Comparison of ENCODE assay signal across 9 cellular contexts in genomic region chr1:206430031-206430983, GRCh38. TPM values are rescaled to one million over a fixed set of nuclear protein-coding genes. Genes with fewer than 3 reads are reported as not detected.
DNase-seq lines count a peak whose midpoint lies in the region; ATAC-seq and TF ChIP-seq lines count a peak whose summit lies in the region.
"Had no signal": no experiment of that assay in that cellular context is flagged by ENCODE, and none has a peak within 500 bp of the region (broad histone marks: within the 10 kb centered on the region; RNA-seq: fewer than 3 reads in every experiment).

No MANE protein-coding gene starts in this region.

- CTCF ChIA-PET in activated B cell treated with CpG ODN at 0.5 μM for 24 hours (lab: Charles Lee) = no interaction called here

- H4K12ac ChIP-seq in trophoblast cell (ENCODE audit: low read depth, low read length) = no peak overlapping the region

- no peak for DNase-seq in activated CD4-positive, CD25-positive, alpha-beta regulatory T cell (lab: John Stamatoyannopoulos, UW)
- DNase-seq in activated B cell treated with CpG ODN at 0.5 μM for 24 hours (no peak), trophoblast cell (peak; percentile 71 to 95), AML-193 (lab: John Stamatoyannopoulos, UW) (no peak), KBM-7 (no peak)
- no peak for DNase-seq in central memory CD4-positive, alpha-beta T cell

- H3K27ac ChIP-seq in trophoblast cell (ENCODE audit: low read depth, low read length) = no peak overlapping the region
- H3K27ac ChIP-seq: C4-2B had no signal

- no peak overlapping the region for H3K4ac ChIP-seq in trophoblast cell (ENCODE audit: low read depth, low read length)

- H3K9me3 ChIP-seq in trophoblast cell (ENCODE audit: insufficient read depth, low read depth, low read length) = peaks cover under 1% of the 10 kb centered on the region

- H3K36me3 Mint-ChIP-seq in activated B cell treated with CpG ODN at 0.5 μM for 24 hours (ENCODE audit: low read depth) = peaks cover 71% of the 10 kb centered on the region

- in situ Hi-C loops in KBM-7 (cut with MboI; ENCODE audit: low pct_unique_long_range_greater_than_20kb, low sequenced_read_pairs) = no loop called here

- H2BK120ac ChIP-seq in trophoblast cell (ENCODE audit: insufficient read depth, low read length, poor library complexity) = no peak overlapping the region

- no peak overlapping the region for H2BK12ac ChIP-seq in trophoblast cell (ENCODE audit: low read length)

- H2BK5ac ChIP-seq in trophoblast cell (ENCODE audit: low read depth, low read length, poor library complexity) = no peak overlapping the region

- H3K23ac ChIP-seq in trophoblast cell (ENCODE audit: low read length) = no peak overlapping the region

- no peak overlapping the region for H4K8ac ChIP-seq in trophoblast cell (ENCODE audit: low read depth, low read length)

- no peaks in the 10 kb centered on the region for H3K4me1 Mint-ChIP-seq in activated B cell treated with CpG ODN at 0.5 μM for 24 hours

- POLR2A ChIA-PET in activated B cell treated with CpG ODN at 0.5 μM for 24 hours (lab: Charles Lee) = no interaction called here

- no peaks in the 10 kb centered on the region for H3K4me1 ChIP-seq in trophoblast cell (ENCODE audit: control insufficient read depth in 1 of 2, insufficient read depth in 2 of 2, low read length in 2 of 2)

- H3K4me3 Mint-ChIP-seq in activated B cell treated with CpG ODN at 0.5 μM for 24 hours = no peak overlapping the region

- intact Hi-C loops in activated B cell treated with CpG ODN at 0.5 μM for 24 hours (cut with micrococcal nuclease) = no loop called here

- no peak overlapping the region for H3K4me2 ChIP-seq in trophoblast cell (ENCODE audit: low read length)

- H4K91ac ChIP-seq in trophoblast cell (ENCODE audit: low read depth, low read length) = no peak overlapping the region

- no peak overlapping the region for H3K4me3 ChIP-seq in trophoblast cell (ENCODE audit: low read depth, low read length)

- no peak overlapping the region for H3K14ac ChIP-seq in trophoblast cell (ENCODE audit: low read length)

- no peaks in the 10 kb centered on the region for H3K79me1 ChIP-seq in trophoblast cell (ENCODE audit: low read length)

- H3K27me3 Mint-ChIP-seq in activated B cell treated with CpG ODN at 0.5 μM for 24 hours = no peaks in the 10 kb centered on the region

- H3K27me3 ChIP-seq in trophoblast cell (ENCODE audit: insufficient read depth, low read length) = no peaks in the 10 kb centered on the region

- H3K18ac ChIP-seq in trophoblast cell (ENCODE audit: low read length) = no peak overlapping the region

- no peak overlapping the region for H3K27ac Mint-ChIP-seq in activated B cell treated with CpG ODN at 0.5 μM for 24 hours

- H2AK5ac ChIP-seq in trophoblast cell (ENCODE audit: low read length) = no peak overlapping the region

- no peaks in the 10 kb centered on the region for H3K9me3 Mint-ChIP-seq in activated B cell treated with CpG ODN at 0.5 μM for 24 hours

- no peak overlapping the region for H3K9ac ChIP-seq in trophoblast cell (ENCODE audit: low read length)

- no peak overlapping the region for H2AFZ ChIP-seq in trophoblast cell (ENCODE audit: insufficient read depth, low read length, poor library complexity)

- ATAC-seq in activated CD4-positive, CD25-positive, alpha-beta regulatory T cell treated with anti-CD3 and anti-CD28 coated beads, Interleukin-2, amount 50 U/mL, for 24 hours = peak; percentile 41 to 58
- ATAC-seq in HG02840 (IDR thresholded peaks at IDR 0.05; ENCODE audit: low FRiP score, unreplicated experiment) = peak; percentile 92
- peak; percentile 21 for ATAC-seq in activated B cell treated with CpG ODN at 0.5 μM for 24 hours (ENCODE audit: low read depth)

- peaks cover 7 to 24% of the 10 kb centered on the region in 2 experiments for H3K36me3 ChIP-seq in trophoblast cell (ENCODE audit: control insufficient read depth in 1 of 2, insufficient read depth in 2 of 2, low read length in 2 of 2)

- TF ChIP-seq CTCF in activated B cell treated with CpG ODN at 0.5 μM for 24 hours (IDR thresholded peaks at IDR 0.05) = no peak

- WGBS in trophoblast cell (ENCODE audit: extremely low coverage, insufficient coverage, insufficient read length) = no CpG with 5 or more reads among the region's 9 CpGs

- no peaks in the 10 kb centered on the region for H3K79me2 ChIP-seq in trophoblast cell (ENCODE audit: control insufficient read depth, insufficient read depth, low read length, poor library complexity)

RNA-seq across cellular contexts. Expression of gene IKBKE, which starts 40.0 kb away (rescaled TPM):
- total RNA-seq in activated B cell treated with CpG ODN at 0.5 μM for 24 hours = 52.9 and 56.3 TPM in 2 replicates
- 3.0 and 3.3 TPM in 2 replicates for polyA plus RNA-seq in trophoblast cell (2013)

Comparison
In these comparisons a context has a peak if more than half of its experiments do, and no peak if none do; other contexts are left out.
1. ATAC-seq: peak in every context shown above with its lines; median percentile 92 in HG02840; 50 in activated CD4-positive, CD25-positive, alpha-beta regulatory T cell treated with anti-CD3 and anti-CD28 coated beads, Interleukin-2, amount 50 U/mL, for 24 hours; 21 in activated B cell treated with CpG ODN at 0.5 μM for 24 hours.
2. DNase-seq: peak in trophoblast cell (2 of 2); none in activated CD4-positive, CD25-positive, alpha-beta regulatory T cell (0 of 4), activated B cell treated with CpG ODN at 0.5 μM for 24 hours (single experiment), central memory CD4-positive, alpha-beta T cell (single experiment), AML-193 (0 of 2) and KBM-7 (single experiment).